27 cellular contexts compared by ENCODE assay signal in genomic region chr5:133482033-133482432, GRCh38.
"Had no signal": no experiment of that assay in that cellular context is flagged by ENCODE, and none has a peak within 500 bp of the region (broad histone marks: within the 10 kb centered on the region; RNA-seq: fewer than 3 reads in every experiment).

No MANE protein-coding gene starts in this region.

- H3K79me2 ChIP-seq: parathyroid adenoma had no signal

- H3K9ac ChIP-seq: parathyroid adenoma had no signal

- H3K4me3 ChIP-seq: gastroesophageal sphincter, lung, prostate gland, sigmoid colon, skin epidermis, testis, tibial nerve, upper lobe of right lung, vagina had no signal

- H3K9me3 ChIP-seq: gastroesophageal sphincter, prostate gland, sigmoid colon, testis, tibial nerve, upper lobe of right lung, vagina had no signal

- H3K27ac ChIP-seq: gastroesophageal sphincter, parathyroid adenoma, prostate gland, sigmoid colon, skin epidermis, testis, tibial nerve, upper lobe of right lung, vagina had no signal

- H3K36me3 ChIP-seq: gastroesophageal sphincter, prostate gland, sigmoid colon, tibial nerve, upper lobe of right lung, vagina had no signal

- H3K27ac Mint-ChIP-seq: dendritic cell treated with granulocyte-macrophage colony-stimulating factor and Interleukin-4, amounts not matched to agents 40 ng/mL and 50 ng/mL, for 4 days; endodermal cell; immature natural killer cell; naive thymus-derived CD4-positive, alpha-beta T cell; nephron progenitor cell; stimulated activated naive B cell treated with anti-CD40 and anti-IgM and Interleukin-4, amounts not matched to agents 10 μg/mL and 1 μg/mL and 100 μg/mL, for 72 hours; stimulated activated naive CD8-positive, alpha-beta T cell treated with anti-CD3 and anti-CD28 coated beads, Interleukin-15, amount 100 ng/mL, for 72 hours had no signal

- H3K9me3 Mint-ChIP-seq: dendritic cell treated with granulocyte-macrophage colony-stimulating factor and Interleukin-4, amounts not matched to agents 40 ng/mL and 50 ng/mL, for 4 days; endodermal cell; immature natural killer cell; stimulated activated naive CD8-positive, alpha-beta T cell treated with anti-CD3 and anti-CD28 coated beads, Interleukin-15, amount 100 ng/mL, for 72 hours had no signal

- FAIRE-seq: colon, kidney had no signal

- H3K4me1 Mint-ChIP-seq: immature natural killer cell; naive thymus-derived CD4-positive, alpha-beta T cell; stimulated activated naive B cell treated with anti-CD40 and anti-IgM and Interleukin-4, amounts not matched to agents 10 μg/mL and 1 μg/mL and 100 μg/mL, for 72 hours; stimulated activated naive CD8-positive, alpha-beta T cell treated with anti-CD3 and anti-CD28 coated beads, Interleukin-15, amount 100 ng/mL, for 72 hours had no signal

- H2AFZ ChIP-seq: parathyroid adenoma had no signal

- H3K4me3 Mint-ChIP-seq: dendritic cell treated with granulocyte-macrophage colony-stimulating factor and Interleukin-4, amounts not matched to agents 40 ng/mL and 50 ng/mL, for 4 days; endodermal cell; immature natural killer cell; naive thymus-derived CD4-positive, alpha-beta T cell; nephron progenitor cell; stimulated activated naive B cell treated with anti-CD40 and anti-IgM and Interleukin-4, amounts not matched to agents 10 μg/mL and 1 μg/mL and 100 μg/mL, for 72 hours; stimulated activated naive CD8-positive, alpha-beta T cell treated with anti-CD3 and anti-CD28 coated beads, Interleukin-15, amount 100 ng/mL, for 72 hours had no signal

- H3K27me3 ChIP-seq: gastroesophageal sphincter, sigmoid colon, testis, tibial nerve, upper lobe of right lung, vagina had no signal

- H3K4me1 ChIP-seq: gastroesophageal sphincter, parathyroid adenoma, sigmoid colon, tibial nerve had no signal

- DNase-seq: effector CD4-positive, alpha-beta T cell; foreskin fibroblast; immature natural killer cell; kidney; left cardiac atrium; left ventricle myocardium superior; mesendoderm; naive thymus-derived CD4-positive, alpha-beta T cell; nephron progenitor cell; retina; sigmoid colon; stimulated activated CD4-positive, alpha-beta T cell treated with anti-CD3 and anti-CD28 coated beads, Interleukin-2, amount 100 ng/mL, for 24 hours; stimulated activated CD4-positive, alpha-beta T cell treated with anti-CD3 and anti-CD28 coated beads, Interleukin-4, amount 100 ng/mL, for 4 hours; stimulated activated naive B cell treated with anti-CD40 and anti-IgM and Interleukin-4, amounts not matched to agents 10 μg/mL and 1 μg/mL and 100 μg/mL, for 72 hours; stimulated activated naive CD8-positive, alpha-beta T cell treated with anti-CD3 and anti-CD28 coated beads, Interleukin-15, amount 100 ng/mL, for 72 hours; testis; upper lobe of right lung had no signal

- H3K36me3 Mint-ChIP-seq: naive thymus-derived CD4-positive, alpha-beta T cell had no signal
